In the genomic region with DNA sequence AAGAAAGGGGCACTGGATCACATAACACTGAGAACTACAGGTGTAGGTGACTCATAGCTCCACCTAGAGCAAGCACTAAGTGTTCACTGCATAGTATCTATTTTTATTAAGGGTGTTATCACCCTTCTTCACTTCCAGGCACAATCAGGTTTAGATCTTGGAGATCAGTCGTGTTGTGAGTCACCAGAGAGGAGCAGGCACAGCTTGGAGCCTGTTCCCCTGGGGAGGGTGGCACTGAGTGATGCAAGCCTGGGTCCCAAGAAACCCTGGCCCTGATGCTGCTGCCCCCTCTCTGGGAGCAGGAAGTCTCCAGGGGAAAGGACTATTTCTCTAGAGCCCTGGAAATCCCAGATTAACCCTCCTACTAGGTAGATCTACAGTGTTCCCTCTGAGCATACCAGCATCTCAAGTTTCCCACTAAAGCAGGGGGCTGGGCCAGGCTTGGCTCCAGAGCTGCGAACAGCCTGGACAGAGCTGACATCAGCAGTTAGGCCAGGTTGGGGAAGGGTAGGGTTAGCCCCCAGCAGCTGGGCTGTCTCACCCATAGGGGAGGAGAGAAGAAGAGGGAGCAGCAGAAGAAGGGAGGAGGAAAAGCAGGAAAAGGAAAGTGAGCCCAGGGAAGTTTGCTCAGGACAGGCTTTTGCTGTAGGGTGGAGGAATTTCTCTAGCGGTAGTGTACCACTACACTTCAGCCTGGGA, we compare ENCODE assay signal across 11 cellular contexts. TPM values are rescaled to one million over a fixed set of nuclear protein-coding genes. Genes with fewer than 3 reads are reported as not detected.
DNase-seq lines count a peak whose midpoint lies in the region; ATAC-seq, FAIRE-seq and TF ChIP-seq lines count a peak whose summit lies in the region.
"Had no signal": no experiment of that assay in that cellular context is flagged by ENCODE, and none has a peak within 500 bp of the region (broad histone marks: within the 10 kb centered on the region; RNA-seq: fewer than 3 reads in every experiment).

No MANE protein-coding gene starts in this region.

- H2AFZ ChIP-seq in mammary epithelial cell (ENCODE audit: low read depth, low read length) (peak overlapping the region; percentile 10), HepG2 (ENCODE audit: low read length) (no peak overlapping the region)

- POLR2A ChIA-PET in HepG2 (lab: Yijun Ruan, JAX): no interaction called here

- H3K4me2 ChIP-seq in mammary epithelial cell (ENCODE audit: insufficient read depth, low read depth, low read length): no peak overlapping the region
- H3K4me2 ChIP-seq in HepG2 (ENCODE audit: low read depth, low read length): no peak overlapping the region

- TF ChIP-seq RAD21 in HepG2 (CRISPR knock-in tag; IDR thresholded peaks at IDR 0.05): no peak

- DNase-seq in A172 (ENCODE audit: low spot score) (peak; percentile 40), mammary epithelial cell (peak; percentile 82), HepG2 (ENCODE audit: low spot score) (no peak), dorsolateral prefrontal cortex (no peak), AML-193 (lab: John Stamatoyannopoulos, UW) (no peak), ascending aorta (ENCODE audit: low spot score in 2 of 2) (no peak)
- DNase-seq: GOT3 had no signal

- H3K79me2 ChIP-seq in mammary epithelial cell (ENCODE audit: insufficient read depth, low read length) (no peaks in the 10 kb centered on the region), HepG2 (ENCODE audit: insufficient read depth, low read length) (no peaks in the 10 kb centered on the region)

- TF ChIP-seq CTCF in mammary epithelial cell (conservative IDR thresholded peaks at IDR 0.05 in 1 of 2, IDR thresholded peaks at IDR 0.05 in 1 of 2; ENCODE audit: extremely low read depth in 1 of 2, insufficient read depth in 1 of 2, low read depth in 1 of 2, low read length in 2 of 2): peak in 1 of 2 donors; percentile 19
- peak; percentile 15; the same call in 1 of the 2 replicates for TF ChIP-seq CTCF in HepG2 (CRISPR knock-in tag; IDR thresholded peaks at IDR 0.05)
- TF ChIP-seq CTCF in dorsolateral prefrontal cortex (IDR thresholded peaks at IDR 0.05 in 54 of 56, conservative IDR thresholded peaks at IDR 0.05 in 2 of 56; ENCODE audit: low read depth in 1 of 56, partially characterized antibody in 56 of 56): no peak
- no peak for TF ChIP-seq CTCF in ascending aorta (IDR thresholded peaks at IDR 0.05)

- in situ Hi-C loops in mammary epithelial cell (cut with MboI; ENCODE audit: low sequenced_read_pairs in 2 of 2) (loop anchor here (5.0 to 10.0 kb wide), 2 partner anchors 107 to 130 kb away; no protein-coding TSS in a partner anchor), HepG2 (cut with HindIII; ENCODE audit: extremely low pct_ligation_motif_present, low pct_unique_long_range_greater_than_20kb) (no loop called here)

- H3K36me3 ChIP-seq in HUES48 (ENCODE audit: control insufficient read depth, insufficient read depth, low read length) (no peaks in the 10 kb centered on the region), mammary epithelial cell (ENCODE audit: insufficient read depth, low read length) (no peaks in the 10 kb centered on the region), HepG2 (replicated peaks in 1 of 2; ENCODE audit: control insufficient read depth in 1 of 2, insufficient read depth in 2 of 2, low read length in 2 of 2) (no peaks in the 10 kb centered on the region), ascending aorta (no peaks in the 10 kb centered on the region)

- H3K4me1 ChIP-seq in HUES48 (ENCODE audit: control insufficient read depth, insufficient read depth, low read length) (peaks cover 2% of the 10 kb centered on the region; the same call in 1 of the 2 replicates), mammary epithelial cell (ENCODE audit: insufficient read depth, low read length) (peaks cover 14% of the 10 kb centered on the region), HepG2 (ENCODE audit: insufficient read depth, low read length) (no peaks in the 10 kb centered on the region), ascending aorta (no peaks in the 10 kb centered on the region)

- H3K27me3 ChIP-seq in HUES48 (ENCODE audit: control insufficient read depth, insufficient read depth, low read length) (no peaks in the 10 kb centered on the region), mammary epithelial cell (ENCODE audit: insufficient read depth, low read length) (no peaks in the 10 kb centered on the region), HepG2 (ENCODE audit: control insufficient read depth in 1 of 2, insufficient read depth in 2 of 2, low read length in 2 of 2) (peaks cover 0 to 5% of the 10 kb centered on the region in 2 experiments; a peak in 1 of 5 replicates), dorsolateral prefrontal cortex (no peaks in the 10 kb centered on the region), ascending aorta (no peaks in the 10 kb centered on the region)

- CTCF ChIA-PET in mammary epithelial cell (lab: Charles Lee; ENCODE audit: low non-redundant PET) (interaction anchor here (0.6 kb wide), 1 partner anchor 9 kb away, joined by 3 read pairs; no protein-coding TSS in a partner anchor), HepG2 (lab: Yijun Ruan, JAX; ENCODE audit: low intra/inter-chr PET ratio, low total read pairs) (no interaction called here)

- intact Hi-C loops in mammary epithelial cell (cut with micrococcal nuclease) (no loop called here), HepG2 (cut with micrococcal nuclease; ENCODE audit: unreplicated experiment) (no loop called here), dorsolateral prefrontal cortex (cut with DNase I) (no loop called here), ascending aorta (cut with DNase I) (no loop called here)

- dilution Hi-C loops in mammary epithelial cell (cut with HindIII; ENCODE audit: low sequenced_read_pairs): no loop called here

- no peak for TF ChIP-seq EP300 in HepG2 (IDR thresholded peaks at IDR 0.05; ENCODE audit: low read depth in 2 of 2, low read length in 2 of 2)
- TF ChIP-seq EP300 in HepG2 (CRISPR knock-in tag; IDR thresholded peaks at IDR 0.05; ENCODE audit: borderline replicate concordance): no peak

- WGBS in mammary epithelial cell (ENCODE audit: low coverage, missing lambda C conversion rate): 67% methylated on average over 3 of the region's 3 CpGs
- WGBS in HepG2 (ENCODE audit: low lambda C conversion rate): 28% methylated on average over 3 of the region's 3 CpGs

- H3K9me3 ChIP-seq in HUES48 (ENCODE audit: control insufficient read depth, insufficient read depth, low read length) (no peaks in the 10 kb centered on the region), mammary epithelial cell (replicated peaks; ENCODE audit: insufficient read depth, low read length) (no peaks in the 10 kb centered on the region), HepG2 (ENCODE audit: low read length) (no peaks in the 10 kb centered on the region), ascending aorta (no peaks in the 10 kb centered on the region)

- H3K9ac ChIP-seq in HUES48 (ENCODE audit: low read depth, low read length): no peak overlapping the region
- H3K9ac ChIP-seq in mammary epithelial cell (ENCODE audit: insufficient read depth, low read length): no peak overlapping the region
- no peak overlapping the region for H3K9ac ChIP-seq in HepG2 (ENCODE audit: insufficient read depth, low read depth, low read length)

- H4K20me1 ChIP-seq in mammary epithelial cell (ENCODE audit: insufficient read depth, low read length) (no peaks in the 10 kb centered on the region), HepG2 (ENCODE audit: insufficient read depth, low read length) (no peaks in the 10 kb centered on the region)

- BruUV-seq in mammary epithelial cell (replicated peaks; lab: Mats Ljungman, UMichigan) (no TSS peak), HepG2 (replicated peaks; lab: Mats Ljungman, UMichigan) (no TSS peak)

- H3K4me3 ChIP-seq in HUES48 (ENCODE audit: low read depth, low read length) (no peak overlapping the region), mammary epithelial cell (replicated peaks in 1 of 3; ENCODE audit: insufficient read depth in 1 of 3, low read depth in 2 of 3, low read length in 3 of 3) (no peak overlapping the region), HepG2 (replicated peaks in 1 of 3; ENCODE audit: insufficient read depth in 1 of 3, low read depth in 2 of 3, low read length in 3 of 3) (no peak overlapping the region), dorsolateral prefrontal cortex (no peak overlapping the region), ascending aorta (no peak overlapping the region)

- no peak for FAIRE-seq in HepG2 (lab: Jason Lieb, UNC)

- no peak for ATAC-seq in HepG2
- no peak for ATAC-seq in GM21423 (IDR thresholded peaks at IDR 0.05; ENCODE audit: unreplicated experiment)
- ATAC-seq: sciatic nerve had no signal

- no peak for TF ChIP-seq POLR2A in HepG2 (IDR thresholded peaks at IDR 0.05; ENCODE audit: insufficient read depth in 1 of 2, low read depth in 2 of 2, low read length in 2 of 2)

- H3K27ac ChIP-seq in HUES48 (ENCODE audit: low read depth, low read length) (peak overlapping the region; percentile 46), mammary epithelial cell (ENCODE audit: insufficient read depth, low read depth, low read length) (no peak overlapping the region), HepG2 (ENCODE audit: extremely low read length, insufficient read depth, low read length) (no peak overlapping the region), dorsolateral prefrontal cortex (no peak overlapping the region), ascending aorta (no peak overlapping the region)

RNA-seq across cellular contexts. Expression of a gene that starts 28.1 kb away (rescaled TPM):
- total RNA-seq in A172 (2014; rRNA removed; shearing (Covaris generic)): not detected in 2 replicates
- total RNA-seq in mammary epithelial cell: not detected
- not detected for polyA plus RNA-seq in mammary epithelial cell
- not detected for polyA minus RNA-seq in mammary epithelial cell
- total RNA-seq in HepG2 (2016; rRNA removed; fragmentation: Illumina TruSeq; extraction: Trizol): 0.53 and 0.98 TPM in 2 replicates
- total RNA-seq in HepG2 (2016; cell fraction: cytosol; rRNA removed; fragmentation: Illumina TruSeq; extraction: Trizol; ENCODE audit: low read depth): not detected in 2 replicates
- 0.41 TPM in 1 of 2 replicates, not detected in the other for total RNA-seq in HepG2 (2016; cell fraction: insoluble cytoplasmic fraction; rRNA removed; fragmentation: Illumina TruSeq; extraction: Trizol)
- 0.65 TPM in 1 of 2 replicates, not detected in the other for total RNA-seq in HepG2 (2016; cell fraction: membrane; rRNA removed; fragmentation: Illumina TruSeq; extraction: Trizol)
- total RNA-seq in HepG2 (2016; cell fraction: nucleus; rRNA removed; fragmentation: Illumina TruSeq; extraction: Trizol): not detected in 2 replicates
- 2.0 and 3.4 TPM in 2 replicates for polyA plus RNA-seq in HepG2 (2011; rRNA removed)
- 3.7 and 4.0 TPM in 2 replicates for polyA plus RNA-seq in HepG2 (2011; cell fraction: cytosol; rRNA removed)
- 1.3 TPM in 1 of 2 replicates, not detected in the other for polyA plus RNA-seq in HepG2 (2011; cell fraction: nucleus; rRNA removed)
- 0.72 TPM in 1 of 2 replicates, not detected in the other for polyA plus RNA-seq in HepG2 (2012)
- polyA plus RNA-seq in HepG2 (2016; cell fraction: cytosol; fragmentation: Illumina TruSeq; extraction: Trizol; ENCODE audit: low read depth): not detected in 2 replicates
- polyA plus RNA-seq in HepG2 (2016; cell fraction: insoluble cytoplasmic fraction; fragmentation: Illumina TruSeq; extraction: Trizol; ENCODE audit: low read depth): not detected in 2 replicates
- not detected in 2 replicates for polyA plus RNA-seq in HepG2 (2016; cell fraction: membrane; fragmentation: Illumina TruSeq; extraction: Trizol; ENCODE audit: low read depth)
- not detected in 2 replicates for polyA plus RNA-seq in HepG2 (2016; cell fraction: nucleus; fragmentation: Illumina TruSeq; extraction: Trizol; ENCODE audit: insufficient read depth, low read depth)
- polyA minus RNA-seq in HepG2 (2011; rRNA and poly(A)+ RNA removed; ENCODE audit: low replicate concordance): 1.7 and 183 TPM in 2 replicates
- polyA minus RNA-seq in HepG2 (2011; cell fraction: cytosol; rRNA and poly(A)+ RNA removed): 7.4 TPM in 2 replicates
- 4.6 TPM in 1 of 2 replicates, not detected in the other for polyA minus RNA-seq in HepG2 (2011; cell fraction: nucleus; rRNA and poly(A)+ RNA removed)
- not detected for total RNA-seq in dorsolateral prefrontal cortex
- total RNA-seq in ascending aorta: not detected
- total RNA-seq: lung microvascular endothelial cell, sciatic nerve had no signal

RNA-seq across cellular contexts. Expression of a gene that starts 44.7 kb away (rescaled TPM):
- 15.2 and 19.8 TPM in 2 replicates for total RNA-seq in A172 (2014; rRNA removed; shearing (Covaris generic))
- total RNA-seq in mammary epithelial cell: 100 to 1,000 TPM in 1 of 2 donors, 10 to 100 TPM in 1; 82.2 to 135 TPM
- polyA plus RNA-seq in mammary epithelial cell: 69.9 TPM
- 212 TPM for polyA minus RNA-seq in mammary epithelial cell
- total RNA-seq in HepG2 (2016; rRNA removed; fragmentation: Illumina TruSeq; extraction: Trizol): 15.7 TPM in 2 replicates
- total RNA-seq in HepG2 (2016; cell fraction: cytosol; rRNA removed; fragmentation: Illumina TruSeq; extraction: Trizol; ENCODE audit: low read depth): 3.3 and 3.4 TPM in 2 replicates
- 13.5 and 16.1 TPM in 2 replicates for total RNA-seq in HepG2 (2016; cell fraction: insoluble cytoplasmic fraction; rRNA removed; fragmentation: Illumina TruSeq; extraction: Trizol)
- 19.9 and 20.6 TPM in 2 replicates for total RNA-seq in HepG2 (2016; cell fraction: membrane; rRNA removed; fragmentation: Illumina TruSeq; extraction: Trizol)
- 22.5 and 25.2 TPM in 2 replicates for total RNA-seq in HepG2 (2016; cell fraction: nucleus; rRNA removed; fragmentation: Illumina TruSeq; extraction: Trizol)
- 33.5 and 37.5 TPM in 2 replicates for polyA plus RNA-seq in HepG2 (2011; rRNA removed)
- 35.6 and 46.0 TPM in 2 replicates for polyA plus RNA-seq in HepG2 (2011; cell fraction: cytosol; rRNA removed)
- polyA plus RNA-seq in HepG2 (2011; cell fraction: nucleus; rRNA removed): 14.7 and 19.1 TPM in 2 replicates
- 57.7 and 61.1 TPM in 2 replicates for polyA plus RNA-seq in HepG2 (2012)
- 5.0 and 5.4 TPM in 2 replicates for polyA plus RNA-seq in HepG2 (2016; cell fraction: cytosol; fragmentation: Illumina TruSeq; extraction: Trizol; ENCODE audit: low read depth)
- 21.1 and 25.1 TPM in 2 replicates for polyA plus RNA-seq in HepG2 (2016; cell fraction: insoluble cytoplasmic fraction; fragmentation: Illumina TruSeq; extraction: Trizol; ENCODE audit: low read depth)
- 21.2 TPM in 2 replicates for polyA plus RNA-seq in HepG2 (2016; cell fraction: membrane; fragmentation: Illumina TruSeq; extraction: Trizol; ENCODE audit: low read depth)
- 40.6 and 42.3 TPM in 2 replicates for polyA plus RNA-seq in HepG2 (2016; cell fraction: nucleus; fragmentation: Illumina TruSeq; extraction: Trizol; ENCODE audit: insufficient read depth, low read depth)
- polyA minus RNA-seq in HepG2 (2011; rRNA and poly(A)+ RNA removed; ENCODE audit: low replicate concordance): 78.3 and 316 TPM in 2 replicates
- 35.8 and 41.0 TPM in 2 replicates for polyA minus RNA-seq in HepG2 (2011; cell fraction: cytosol; rRNA and poly(A)+ RNA removed)
- polyA minus RNA-seq in HepG2 (2011; cell fraction: nucleus; rRNA and poly(A)+ RNA removed): 17.3 and 22.3 TPM in 2 replicates
- 10 to 100 TPM in 8 of 120 experiments, 1 to 10 TPM in 112; 2.8 to 13.3 (median 6.0) TPM for total RNA-seq in dorsolateral prefrontal cortex
- total RNA-seq in ascending aorta: 100 TPM

RNA-seq across cellular contexts. Expression of a gene that starts 52.7 kb away (rescaled TPM):
- total RNA-seq in A172 (2014; rRNA removed; shearing (Covaris generic)): 29.5 and 30.7 TPM in 2 replicates
- 10 to 100 TPM; 28.5 to 30.9 TPM for total RNA-seq in mammary epithelial cell
- 20.3 TPM for polyA plus RNA-seq in mammary epithelial cell
- polyA minus RNA-seq in mammary epithelial cell: 5.4 TPM
- 52.8 and 59.5 TPM in 2 replicates for total RNA-seq in HepG2 (2016; rRNA removed; fragmentation: Illumina TruSeq; extraction: Trizol)
- 111 and 114 TPM in 2 replicates for total RNA-seq in HepG2 (2016; cell fraction: cytosol; rRNA removed; fragmentation: Illumina TruSeq; extraction: Trizol; ENCODE audit: low read depth)
- 50.3 and 56.5 TPM in 2 replicates for total RNA-seq in HepG2 (2016; cell fraction: insoluble cytoplasmic fraction; rRNA removed; fragmentation: Illumina TruSeq; extraction: Trizol)
- 127 and 134 TPM in 2 replicates for total RNA-seq in HepG2 (2016; cell fraction: membrane; rRNA removed; fragmentation: Illumina TruSeq; extraction: Trizol)
- total RNA-seq in HepG2 (2016; cell fraction: nucleus; rRNA removed; fragmentation: Illumina TruSeq; extraction: Trizol): 33.0 and 33.1 TPM in 2 replicates
- 18.7 and 23.1 TPM in 2 replicates for polyA plus RNA-seq in HepG2 (2011; rRNA removed)
- 23.7 and 26.0 TPM in 2 replicates for polyA plus RNA-seq in HepG2 (2011; cell fraction: cytosol; rRNA removed)
- polyA plus RNA-seq in HepG2 (2011; cell fraction: nucleus; rRNA removed): 13.1 and 14.7 TPM in 2 replicates
- 30.4 and 36.9 TPM in 2 replicates for polyA plus RNA-seq in HepG2 (2012)
- polyA plus RNA-seq in HepG2 (2016; cell fraction: cytosol; fragmentation: Illumina TruSeq; extraction: Trizol; ENCODE audit: low read depth): 196 and 200 TPM in 2 replicates
- polyA plus RNA-seq in HepG2 (2016; cell fraction: insoluble cytoplasmic fraction; fragmentation: Illumina TruSeq; extraction: Trizol; ENCODE audit: low read depth): 70.3 and 80.5 TPM in 2 replicates
- polyA plus RNA-seq in HepG2 (2016; cell fraction: membrane; fragmentation: Illumina TruSeq; extraction: Trizol; ENCODE audit: low read depth): 164 and 169 TPM in 2 replicates
- polyA plus RNA-seq in HepG2 (2016; cell fraction: nucleus; fragmentation: Illumina TruSeq; extraction: Trizol; ENCODE audit: insufficient read depth, low read depth): 55.3 and 55.6 TPM in 2 replicates
- 10.8 and 102 TPM in 2 replicates for polyA minus RNA-seq in HepG2 (2011; rRNA and poly(A)+ RNA removed; ENCODE audit: low replicate concordance)
- polyA minus RNA-seq in HepG2 (2011; cell fraction: cytosol; rRNA and poly(A)+ RNA removed): 7.8 and 10.2 TPM in 2 replicates
- polyA minus RNA-seq in HepG2 (2011; cell fraction: nucleus; rRNA and poly(A)+ RNA removed): 36.7 and 43.0 TPM in 2 replicates
- total RNA-seq in dorsolateral prefrontal cortex: 100 to 1,000 TPM in 9 of 120 experiments, 10 to 100 TPM in 111; 49.1 to 127 (median 80.7) TPM
- total RNA-seq in ascending aorta: 58.5 TPM

RNA-seq across cellular contexts. Expression of a gene that starts 53.0 kb away (rescaled TPM):
- 137 and 153 TPM in 2 replicates for total RNA-seq in A172 (2014; rRNA removed; shearing (Covaris generic))
- total RNA-seq in mammary epithelial cell: 10 to 100 TPM; 52.7 to 54.0 TPM
- 50.6 TPM for polyA plus RNA-seq in mammary epithelial cell
- polyA minus RNA-seq in mammary epithelial cell: 30.3 TPM
- 57.3 and 91.4 TPM in 2 replicates for total RNA-seq in HepG2 (2016; rRNA removed; fragmentation: Illumina TruSeq; extraction: Trizol)
- 15.4 and 16.1 TPM in 2 replicates for total RNA-seq in HepG2 (2016; cell fraction: cytosol; rRNA removed; fragmentation: Illumina TruSeq; extraction: Trizol; ENCODE audit: low read depth)
- 59.1 and 93.1 TPM in 2 replicates for total RNA-seq in HepG2 (2016; cell fraction: insoluble cytoplasmic fraction; rRNA removed; fragmentation: Illumina TruSeq; extraction: Trizol)
- total RNA-seq in HepG2 (2016; cell fraction: membrane; rRNA removed; fragmentation: Illumina TruSeq; extraction: Trizol): 15.5 and 22.5 TPM in 2 replicates
- total RNA-seq in HepG2 (2016; cell fraction: nucleus; rRNA removed; fragmentation: Illumina TruSeq; extraction: Trizol): 19.9 and 22.9 TPM in 2 replicates
- 36.1 and 46.0 TPM in 2 replicates for polyA plus RNA-seq in HepG2 (2011; rRNA removed)
- 25.0 and 39.0 TPM in 2 replicates for polyA plus RNA-seq in HepG2 (2011; cell fraction: cytosol; rRNA removed)
- polyA plus RNA-seq in HepG2 (2011; cell fraction: nucleus; rRNA removed): 9.7 and 13.5 TPM in 2 replicates
- polyA plus RNA-seq in HepG2 (2012): 60.6 and 62.8 TPM in 2 replicates
- 9.9 and 11.6 TPM in 2 replicates for polyA plus RNA-seq in HepG2 (2016; cell fraction: cytosol; fragmentation: Illumina TruSeq; extraction: Trizol; ENCODE audit: low read depth)
- polyA plus RNA-seq in HepG2 (2016; cell fraction: insoluble cytoplasmic fraction; fragmentation: Illumina TruSeq; extraction: Trizol; ENCODE audit: low read depth): 88.3 and 97.0 TPM in 2 replicates
- 13.7 and 14.0 TPM in 2 replicates for polyA plus RNA-seq in HepG2 (2016; cell fraction: membrane; fragmentation: Illumina TruSeq; extraction: Trizol; ENCODE audit: low read depth)
- polyA plus RNA-seq in HepG2 (2016; cell fraction: nucleus; fragmentation: Illumina TruSeq; extraction: Trizol; ENCODE audit: insufficient read depth, low read depth): 41.6 and 43.1 TPM in 2 replicates
- 7.0 and 11.9 TPM in 2 replicates for polyA minus RNA-seq in HepG2 (2011; rRNA and poly(A)+ RNA removed; ENCODE audit: low replicate concordance)
- polyA minus RNA-seq in HepG2 (2011; cell fraction: cytosol; rRNA and poly(A)+ RNA removed): 18.4 and 18.5 TPM in 2 replicates
- polyA minus RNA-seq in HepG2 (2011; cell fraction: nucleus; rRNA and poly(A)+ RNA removed): 13.6 and 14.7 TPM in 2 replicates
- total RNA-seq in dorsolateral prefrontal cortex: 10 to 100 TPM; 41.0 to 98.2 (median 72.4) TPM
- 47.5 TPM for total RNA-seq in ascending aorta

Comparison
In these comparisons a context has a peak if more than half of its experiments do, and no peak if none do; other contexts are left out.
1. DNase-seq: peak in A172 (single experiment) and mammary epithelial cell (single experiment); none in HepG2 (single experiment), dorsolateral prefrontal cortex (0 of 10), AML-193 (0 of 2) and ascending aorta (0 of 2).